In the genomic region with DNA sequence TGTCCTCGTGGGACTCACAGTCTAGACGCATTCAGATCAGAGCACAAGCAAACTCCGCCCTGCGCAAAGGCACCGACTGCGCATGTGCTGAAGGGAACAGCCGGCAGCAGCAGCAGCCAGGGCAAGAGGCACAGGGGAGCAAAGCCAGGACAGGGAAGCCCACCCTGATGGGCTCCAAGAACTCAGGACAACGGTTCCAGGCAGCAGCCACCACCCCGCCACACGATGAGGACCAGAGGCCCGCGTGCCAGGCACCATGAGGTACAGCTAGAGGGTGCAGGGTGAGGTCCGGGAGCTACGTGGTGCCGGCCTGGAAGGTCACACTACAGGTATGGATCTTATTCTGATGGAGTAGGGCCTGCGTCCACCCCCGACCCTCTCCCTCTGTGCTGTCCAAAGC, we compare ENCODE assay signal across 31 cellular contexts.
"Had no signal": no experiment of that assay in that cellular context is flagged by ENCODE, and none has a peak within 500 bp of the region (broad histone marks: within the 10 kb centered on the region; RNA-seq: fewer than 3 reads in every experiment).

No MANE protein-coding gene starts in this region.

- H3K4me1 ChIP-seq: left ventricle myocardium inferior, pancreas, prostate gland, stomach, vagina had no signal

- H3K4me3 ChIP-seq: left ventricle myocardium inferior, mucosa of descending colon, pancreas, prostate gland, skin epidermis, stomach, thoracic aorta, tibial artery, vagina had no signal

- ATAC-seq: naive thymus-derived CD4-positive, alpha-beta T cell; pancreas; right cardiac atrium; sciatic nerve; stimulated activated naive B cell treated with anti-CD40 and anti-IgM and Interleukin-4, amounts not matched to agents 10 μg/mL and 1 μg/mL and 100 μg/mL, for 72 hours; stimulated activated naive CD8-positive, alpha-beta T cell treated with anti-CD3 and anti-CD28 coated beads, Interleukin-15, Interleukin-2, amounts not matched to agents 100 U/mL and 50 U/mL, for 24 hours had no signal

- H3K27ac ChIP-seq: left ventricle myocardium inferior, pancreas, prostate gland, skin epidermis, stomach, thoracic aorta, tibial artery, vagina had no signal

- FAIRE-seq: islet of Langerhans, kidney, pancreas had no signal

- DNase-seq: hypothalamus; immature natural killer cell; kidney; left colon; left ventricle myocardium inferior; midbrain; mucosa of descending colon; naive thymus-derived CD4-positive, alpha-beta T cell; nucleus accumbens; posterior cingulate gyrus; retina; right cardiac atrium; stimulated activated CD4-positive, alpha-beta T cell treated with anti-CD3 and anti-CD28 coated beads, Interleukin-12 subunit alpha, Interleukin-12 subunit beta, amount 100 ng/mL, for 4 hours; stimulated activated CD4-positive, alpha-beta T cell treated with anti-CD3 and anti-CD28 coated beads, Interleukin-15, amount 100 ng/mL, for 24 hours; stimulated activated CD4-positive, alpha-beta T cell treated with anti-CD3 and anti-CD28 coated beads, Interleukin-2, amount 100 ng/mL, for 24 hours; stimulated activated CD4-positive, alpha-beta T cell treated with anti-CD3 and anti-CD28 coated beads, Interleukin-4, amount 100 ng/mL, for 1 hour; stimulated activated naive B cell treated with anti-CD40 and anti-IgM and Interleukin-4, amounts not matched to agents 10 μg/mL and 1 μg/mL and 100 μg/mL, for 72 hours; stimulated activated naive CD8-positive, alpha-beta T cell treated with anti-CD3 and anti-CD28 coated beads, Interleukin-15, Interleukin-2, amounts not matched to agents 100 U/mL and 50 U/mL, for 24 hours; stomach; tibial artery had no signal

- H3K36me3 Mint-ChIP-seq: immature natural killer cell; memory B cell; naive thymus-derived CD4-positive, alpha-beta T cell; stimulated activated naive B cell treated with anti-CD40 and anti-IgM and Interleukin-4, amounts not matched to agents 10 μg/mL and 1 μg/mL and 100 μg/mL, for 72 hours; type B pancreatic cell had no signal

- H3K9me3 ChIP-seq: left ventricle myocardium inferior, mucosa of descending colon, pancreas, prostate gland, stomach, thoracic aorta, tibial artery, vagina had no signal

- H3K4me3 Mint-ChIP-seq: immature natural killer cell; memory B cell; naive thymus-derived CD4-positive, alpha-beta T cell; nephron; neural crest cell; stimulated activated naive B cell treated with anti-CD40 and anti-IgM and Interleukin-4, amounts not matched to agents 10 μg/mL and 1 μg/mL and 100 μg/mL, for 72 hours; type B pancreatic cell had no signal

- H3K4me1 Mint-ChIP-seq: immature natural killer cell; memory B cell; stimulated activated naive B cell treated with anti-CD40 and anti-IgM and Interleukin-4, amounts not matched to agents 10 μg/mL and 1 μg/mL and 100 μg/mL, for 72 hours had no signal

- H3K9me3 Mint-ChIP-seq: nephron, type B pancreatic cell had no signal

- H3K36me3 ChIP-seq: left ventricle myocardium inferior, pancreas, prostate gland, stomach, thoracic aorta, tibial artery, vagina had no signal

- H3K27me3 ChIP-seq: tibial artery, vagina had no signal

- H3K27ac Mint-ChIP-seq: immature natural killer cell; memory B cell; naive thymus-derived CD4-positive, alpha-beta T cell; nephron; stimulated activated naive B cell treated with anti-CD40 and anti-IgM and Interleukin-4, amounts not matched to agents 10 μg/mL and 1 μg/mL and 100 μg/mL, for 72 hours; type B pancreatic cell had no signal
